In the genomic region with DNA sequence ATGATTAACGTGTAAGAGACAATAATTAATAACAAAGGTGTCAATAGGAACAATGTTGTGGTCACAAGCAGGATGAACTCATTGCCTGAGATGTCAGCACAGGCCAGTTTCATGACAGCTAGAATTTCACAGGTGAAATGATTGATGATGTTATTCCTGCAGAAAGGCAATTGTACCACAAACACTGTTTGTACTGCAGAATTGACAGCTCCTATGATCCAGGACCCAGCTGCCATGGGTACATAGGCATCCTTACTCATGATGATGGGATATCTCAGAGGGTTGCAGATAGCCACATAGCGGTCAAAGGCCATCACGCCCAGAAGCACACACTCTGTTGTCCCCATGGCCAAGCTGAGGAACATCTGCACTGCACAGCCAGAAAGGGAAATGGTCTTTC, we compare ENCODE assay signal across 21 cellular contexts. TPM values are rescaled to one million over a fixed set of nuclear protein-coding genes. Genes with fewer than 3 reads are reported as not detected.
"Had no signal": no experiment of that assay in that cellular context is flagged by ENCODE, and none has a peak within 500 bp of the region (broad histone marks: within the 10 kb centered on the region; RNA-seq: fewer than 3 reads in every experiment).

No MANE protein-coding gene starts in this region.

RNA-seq across cellular contexts. Expression of a gene that starts 0.5 kb away (rescaled TPM):
- total RNA-seq: activated naive CD4-positive, alpha-beta T cell treated with anti-CD3 and anti-CD28 coated beads for 36 hours; activated naive CD4-positive, alpha-beta T cell treated with anti-CD3 and anti-CD28 coated beads, Interleukin-2, amount 50 U/mL, for 72 hours; activated naive CD8-positive, alpha-beta T cell treated with anti-CD3 and anti-CD28 coated beads for 36 hours; activated naive CD8-positive, alpha-beta T cell treated with anti-CD3 and anti-CD28 coated beads, Interleukin-2, amount 10 ng/mL, durations not matched to agents 7 days and 5 days; activated T-cell treated with anti-CD3 and anti-CD28 coated beads, Interleukin-2, amount 50 U/mL, for 4 hours; activated T-cell treated with anti-CD3 and anti-CD28 coated beads, Interleukin-2, amount 50 U/mL, for 72 hours; activated T-helper 1 cell treated with anti-CD3 and anti-CD28 coated beads, Interleukin-12 subunit alpha, Interleukin-12 subunit beta, Interleukin-2, Interleukin-4 antibody, amounts not matched to agents 30 ng/mL and 10 ng/mL and 1 ng/mL, durations not matched to agents 14 hours and 24 hours and 36 hours; activated T-helper 17 cell treated with anti-CD3 and anti-CD28 coated beads, Interleukin-2, amount 50 U/mL, for 72 hours; activated T-helper 2 cell treated with anti-CD3 and anti-CD28 coated beads, Interferon-gamma antibody, Interleukin-2, Interleukin-4, amounts not matched to agents 10 μg/mL and 5 μg/mL and 100 μg/mL, durations not matched to agents 14 hours and 24 hours and 36 hours; adrenal gland; aorta; ascending aorta; astrocyte; body of pancreas; breast epithelium; bronchial epithelial cell; cardiac septum; chondrocyte had no signal
- polyA plus RNA-seq: adipose tissue, adrenal gland, aorta had no signal

RNA-seq across cellular contexts. Expression of a gene that starts 6.7 kb away (rescaled TPM):
- total RNA-seq: activated naive CD4-positive, alpha-beta T cell treated with anti-CD3 and anti-CD28 coated beads for 36 hours; activated naive CD4-positive, alpha-beta T cell treated with anti-CD3 and anti-CD28 coated beads, Interleukin-2, amount 50 U/mL, for 72 hours; activated naive CD8-positive, alpha-beta T cell treated with anti-CD3 and anti-CD28 coated beads for 36 hours; activated naive CD8-positive, alpha-beta T cell treated with anti-CD3 and anti-CD28 coated beads, Interleukin-2, amount 10 ng/mL, durations not matched to agents 7 days and 5 days; activated T-cell treated with anti-CD3 and anti-CD28 coated beads, Interleukin-2, amount 50 U/mL, for 4 hours; activated T-cell treated with anti-CD3 and anti-CD28 coated beads, Interleukin-2, amount 50 U/mL, for 72 hours; activated T-helper 1 cell treated with anti-CD3 and anti-CD28 coated beads, Interleukin-12 subunit alpha, Interleukin-12 subunit beta, Interleukin-2, Interleukin-4 antibody, amounts not matched to agents 30 ng/mL and 10 ng/mL and 1 ng/mL, durations not matched to agents 14 hours and 24 hours and 36 hours; activated T-helper 17 cell treated with anti-CD3 and anti-CD28 coated beads, Interleukin-2, amount 50 U/mL, for 72 hours; activated T-helper 2 cell treated with anti-CD3 and anti-CD28 coated beads, Interferon-gamma antibody, Interleukin-2, Interleukin-4, amounts not matched to agents 10 μg/mL and 5 μg/mL and 100 μg/mL, durations not matched to agents 14 hours and 24 hours and 36 hours; adrenal gland; aorta; ascending aorta; astrocyte; body of pancreas; breast epithelium; bronchial epithelial cell; cardiac septum; chondrocyte had no signal
- polyA plus RNA-seq: adipose tissue, adrenal gland, aorta, cardiac muscle cell had no signal

RNA-seq across cellular contexts. Expression of a gene that starts 19.3 kb away (rescaled TPM):
- total RNA-seq: activated naive CD4-positive, alpha-beta T cell treated with anti-CD3 and anti-CD28 coated beads for 36 hours; activated naive CD4-positive, alpha-beta T cell treated with anti-CD3 and anti-CD28 coated beads, Interleukin-2, amount 50 U/mL, for 72 hours; activated naive CD8-positive, alpha-beta T cell treated with anti-CD3 and anti-CD28 coated beads for 36 hours; activated naive CD8-positive, alpha-beta T cell treated with anti-CD3 and anti-CD28 coated beads, Interleukin-2, amount 10 ng/mL, durations not matched to agents 7 days and 5 days; activated T-cell treated with anti-CD3 and anti-CD28 coated beads, Interleukin-2, amount 50 U/mL, for 4 hours; activated T-cell treated with anti-CD3 and anti-CD28 coated beads, Interleukin-2, amount 50 U/mL, for 72 hours; activated T-helper 1 cell treated with anti-CD3 and anti-CD28 coated beads, Interleukin-12 subunit alpha, Interleukin-12 subunit beta, Interleukin-2, Interleukin-4 antibody, amounts not matched to agents 30 ng/mL and 10 ng/mL and 1 ng/mL, durations not matched to agents 14 hours and 24 hours and 36 hours; activated T-helper 17 cell treated with anti-CD3 and anti-CD28 coated beads, Interleukin-2, amount 50 U/mL, for 72 hours; activated T-helper 2 cell treated with anti-CD3 and anti-CD28 coated beads, Interferon-gamma antibody, Interleukin-2, Interleukin-4, amounts not matched to agents 10 μg/mL and 5 μg/mL and 100 μg/mL, durations not matched to agents 14 hours and 24 hours and 36 hours; aorta; ascending aorta; astrocyte; body of pancreas; breast epithelium; bronchial epithelial cell; cardiac septum; chondrocyte had no signal
- polyA plus RNA-seq: adipose tissue, adrenal gland, aorta had no signal

RNA-seq across cellular contexts. Expression of a gene that starts 29.8 kb away (rescaled TPM):
- total RNA-seq: activated naive CD4-positive, alpha-beta T cell treated with anti-CD3 and anti-CD28 coated beads for 36 hours; activated naive CD4-positive, alpha-beta T cell treated with anti-CD3 and anti-CD28 coated beads, Interleukin-2, amount 50 U/mL, for 72 hours; activated naive CD8-positive, alpha-beta T cell treated with anti-CD3 and anti-CD28 coated beads for 36 hours; activated naive CD8-positive, alpha-beta T cell treated with anti-CD3 and anti-CD28 coated beads, Interleukin-2, amount 10 ng/mL, durations not matched to agents 7 days and 5 days; activated T-cell treated with anti-CD3 and anti-CD28 coated beads, Interleukin-2, amount 50 U/mL, for 4 hours; activated T-cell treated with anti-CD3 and anti-CD28 coated beads, Interleukin-2, amount 50 U/mL, for 72 hours; activated T-helper 1 cell treated with anti-CD3 and anti-CD28 coated beads, Interleukin-12 subunit alpha, Interleukin-12 subunit beta, Interleukin-2, Interleukin-4 antibody, amounts not matched to agents 30 ng/mL and 10 ng/mL and 1 ng/mL, durations not matched to agents 14 hours and 24 hours and 36 hours; activated T-helper 17 cell treated with anti-CD3 and anti-CD28 coated beads, Interleukin-2, amount 50 U/mL, for 72 hours; activated T-helper 2 cell treated with anti-CD3 and anti-CD28 coated beads, Interferon-gamma antibody, Interleukin-2, Interleukin-4, amounts not matched to agents 10 μg/mL and 5 μg/mL and 100 μg/mL, durations not matched to agents 14 hours and 24 hours and 36 hours; adrenal gland; aorta; ascending aorta; astrocyte; body of pancreas; breast epithelium; bronchial epithelial cell; cardiac muscle cell; cardiac septum; cerebellum; chondrocyte had no signal
- polyA plus RNA-seq: adipose tissue, adrenal gland, aorta, cardiac muscle cell had no signal
